15 cellular contexts compared by ENCODE assay signal in genomic region chr22:27714076-27714475, GRCh38.
"Had no signal": no experiment of that assay in that cellular context is flagged by ENCODE, and none has a peak within 500 bp of the region (broad histone marks: within the 10 kb centered on the region; RNA-seq: fewer than 3 reads in every experiment).

No MANE protein-coding gene starts in this region.

- DNase-seq: activated CD4-positive, alpha-beta T cell treated with anti-CD3 and anti-CD28 coated beads, Interleukin-2, amount 50 U/mL, for 1 hour; activated CD8-positive, alpha-beta memory T cell treated with anti-CD3 and anti-CD28 coated beads, Interleukin-2, amount 50 U/mL, for 4 hours; activated effector memory CD4-positive, alpha-beta T cell treated with Interleukin-2 at 50 U/mL for 16 hours; activated naive CD4-positive, alpha-beta T cell treated with anti-CD3 and anti-CD28 coated beads, Interleukin-2, amount 10 ng/mL, durations not matched to agents 7 days and 5 days; activated T-cell treated with anti-CD3 and anti-CD28 coated beads, Interleukin-2, amount 50 U/mL, for 4 hours; heart right ventricle; kidney glomerular epithelial cell; naive thymus-derived CD8-positive, alpha-beta T cell; stimulated activated CD4-positive, alpha-beta T cell treated with anti-CD3 and anti-CD28 coated beads, Interleukin-4, amount 100 ng/mL, for 1 hour; stimulated activated naive CD8-positive, alpha-beta T cell treated with anti-CD3 and anti-CD28 coated beads, Interleukin-15, amount 100 ng/mL, for 72 hours; trophoblast cell had no signal

- H3K9me3 Mint-ChIP-seq: activated T-cell treated with anti-CD3 and anti-CD28 coated beads, Interleukin-2, amount 50 U/mL, for 4 hours; stimulated activated naive CD8-positive, alpha-beta T cell treated with anti-CD3 and anti-CD28 coated beads, Interleukin-15, amount 100 ng/mL, for 72 hours had no signal

- H3K27ac Mint-ChIP-seq: activated naive CD4-positive, alpha-beta T cell treated with anti-CD3 and anti-CD28 coated beads, Interleukin-2, amount 10 ng/mL, durations not matched to agents 7 days and 5 days; naive thymus-derived CD8-positive, alpha-beta T cell; stimulated activated naive CD8-positive, alpha-beta T cell treated with anti-CD3 and anti-CD28 coated beads, Interleukin-15, amount 100 ng/mL, for 72 hours had no signal

- ATAC-seq: activated CD4-positive, CD25-positive, alpha-beta regulatory T cell treated with anti-CD3 and anti-CD28 coated beads, Interleukin-2, amount 50 U/mL, for 24 hours; activated T-cell treated with anti-CD3 and anti-CD28 coated beads, Interleukin-2, amount 50 U/mL, for 4 hours; heart right ventricle; naive thymus-derived CD8-positive, alpha-beta T cell; sciatic nerve; stimulated activated naive CD8-positive, alpha-beta T cell treated with anti-CD3 and anti-CD28 coated beads, Interleukin-15, amount 100 ng/mL, for 72 hours had no signal

- H3K4me3 ChIP-seq: coronary artery, heart right ventricle, smooth muscle cell had no signal

- H3K36me3 Mint-ChIP-seq: activated naive CD4-positive, alpha-beta T cell treated with anti-CD3 and anti-CD28 coated beads, Interleukin-2, amount 10 ng/mL, durations not matched to agents 7 days and 5 days; naive thymus-derived CD8-positive, alpha-beta T cell had no signal
